In the genomic region with DNA sequence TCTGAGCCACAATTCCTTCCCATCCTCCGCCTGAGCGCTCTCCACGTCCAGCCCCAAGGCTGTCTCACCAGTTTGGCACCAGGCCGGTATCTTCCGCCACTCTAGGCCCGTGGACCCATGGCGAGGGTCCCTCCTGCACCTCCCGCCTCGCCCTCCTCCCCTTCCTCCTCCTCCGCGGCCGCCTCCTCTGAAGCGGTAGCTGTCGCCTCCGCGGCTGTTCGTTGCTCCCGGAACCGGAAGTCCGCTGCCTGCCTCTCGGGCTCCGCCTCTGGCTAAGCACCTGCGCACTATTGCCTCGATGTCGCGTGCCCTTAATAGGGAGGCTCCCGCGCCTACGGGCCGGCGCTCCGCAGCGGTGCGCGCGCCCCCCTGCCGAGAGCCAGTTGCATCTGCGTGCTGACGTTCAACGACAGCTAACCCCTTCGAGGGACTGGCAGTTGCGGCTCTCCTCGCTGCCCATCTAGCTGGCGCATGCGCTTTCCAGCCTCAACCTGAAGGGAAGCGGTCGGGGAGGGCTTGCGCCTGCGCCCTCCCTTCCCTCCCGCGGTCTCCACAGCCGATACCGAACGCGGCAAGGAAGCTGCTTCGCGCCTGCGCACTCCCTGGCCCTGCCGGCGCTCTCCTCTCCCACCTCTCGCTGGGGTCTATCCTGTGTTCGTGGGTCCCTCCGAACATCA, we compare ENCODE assay signal across 8 cellular contexts. TPM values are rescaled to one million over a fixed set of nuclear protein-coding genes. Genes with fewer than 3 reads are reported as not detected.
DNase-seq lines count a peak whose midpoint lies in the region; ATAC-seq and TF ChIP-seq lines count a peak whose summit lies in the region.

A gene with protein sequence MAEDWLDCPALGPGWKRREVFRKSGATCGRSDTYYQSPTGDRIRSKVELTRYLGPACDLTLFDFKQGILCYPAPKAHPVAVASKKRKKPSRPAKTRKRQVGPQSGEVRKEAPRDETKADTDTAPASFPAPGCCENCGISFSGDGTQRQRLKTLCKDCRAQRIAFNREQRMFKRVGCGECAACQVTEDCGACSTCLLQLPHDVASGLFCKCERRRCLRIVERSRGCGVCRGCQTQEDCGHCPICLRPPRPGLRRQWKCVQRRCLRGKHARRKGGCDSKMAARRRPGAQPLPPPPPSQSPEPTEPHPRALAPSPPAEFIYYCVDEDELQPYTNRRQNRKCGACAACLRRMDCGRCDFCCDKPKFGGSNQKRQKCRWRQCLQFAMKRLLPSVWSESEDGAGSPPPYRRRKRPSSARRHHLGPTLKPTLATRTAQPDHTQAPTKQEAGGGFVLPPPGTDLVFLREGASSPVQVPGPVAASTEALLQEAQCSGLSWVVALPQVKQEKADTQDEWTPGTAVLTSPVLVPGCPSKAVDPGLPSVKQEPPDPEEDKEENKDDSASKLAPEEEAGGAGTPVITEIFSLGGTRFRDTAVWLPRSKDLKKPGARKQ (minus strand): TSS at position 229 of the 677 bp plus-strand sequence. CDS start 1,531 bp downstream, outside the sequence.

- no peaks in the 10 kb centered on the region for H3K9me3 Mint-ChIP-seq in activated naive CD4-positive, alpha-beta T cell treated with anti-CD3 and anti-CD28 coated beads, Interleukin-2, amount 50 U/mL, for 72 hours

- H3K27ac Mint-ChIP-seq in activated naive CD4-positive, alpha-beta T cell treated with anti-CD3 and anti-CD28 coated beads, Interleukin-2, amount 50 U/mL, for 72 hours, result peak within 1 kb of the TSS; percentile 95 to 97

- DNase-seq in GM10266 (ENCODE audit: extremely low spot score), result peak; percentile 97
- peak; percentile 99 for DNase-seq in NCI-H1092 treated with DMSO at 0.1 percent for 48 hours (lab: John Stamatoyannopoulos, UW)
- DNase-seq in SKM-1 (lab: John Stamatoyannopoulos, UW; ENCODE audit: unreplicated experiment), result peak; percentile 99
- peak; percentile 90 to 98 for DNase-seq in activated naive CD4-positive, alpha-beta T cell treated with anti-CD3 and anti-CD28 coated beads, Interleukin-2, amount 50 U/mL, for 72 hours (ENCODE audit: low spot score in 2 of 2)
- DNase-seq in globus pallidus (ENCODE audit: low spot score), result peak; percentile 99
- DNase-seq in occipital lobe (lab: John Stamatoyannopoulos, UW), result peak; percentile 98

- no peak for TF ChIP-seq CTCF in GM10266 (IDR thresholded peaks at IDR 0.05; ENCODE audit: control insufficient read depth, insufficient read depth, low read depth, missing control alignments)

- ATAC-seq in HG02610 (IDR thresholded peaks at IDR 0.05; ENCODE audit: unreplicated experiment), result peak; percentile 94
- ATAC-seq in activated naive CD4-positive, alpha-beta T cell treated with anti-CD3 and anti-CD28 coated beads, Interleukin-2, amount 50 U/mL, for 72 hours, result peak; percentile 91 to 92

- H3K36me3 Mint-ChIP-seq in activated naive CD4-positive, alpha-beta T cell treated with anti-CD3 and anti-CD28 coated beads, Interleukin-2, amount 50 U/mL, for 72 hours, result peaks cover 43 to 52% of the 10 kb centered on the region in 2 donors

- H3K27ac ChIP-seq in temporal lobe (ENCODE audit: low read depth, low read length), result peak within 1 kb of the TSS; percentile 88

RNA-seq across cellular contexts. Expression of the gene that starts here (rescaled TPM):
- total RNA-seq in activated naive CD4-positive, alpha-beta T cell treated with anti-CD3 and anti-CD28 coated beads, Interleukin-2, amount 50 U/mL, for 72 hours, result 100 to 1,000 TPM in 1 of 2 donors, 10 to 100 TPM in 1; 79.7 to 123 TPM
- 61.6 TPM for total RNA-seq in occipital lobe
- total RNA-seq in temporal lobe, result 40.3 TPM

Comparison
In these comparisons a context has a peak if more than half of its experiments do, and no peak if none do; other contexts are left out.
1. Peak in every context shown above with its lines: DNase-seq, ATAC-seq and H3K27ac ChIP-seq.